In the genomic region with DNA sequence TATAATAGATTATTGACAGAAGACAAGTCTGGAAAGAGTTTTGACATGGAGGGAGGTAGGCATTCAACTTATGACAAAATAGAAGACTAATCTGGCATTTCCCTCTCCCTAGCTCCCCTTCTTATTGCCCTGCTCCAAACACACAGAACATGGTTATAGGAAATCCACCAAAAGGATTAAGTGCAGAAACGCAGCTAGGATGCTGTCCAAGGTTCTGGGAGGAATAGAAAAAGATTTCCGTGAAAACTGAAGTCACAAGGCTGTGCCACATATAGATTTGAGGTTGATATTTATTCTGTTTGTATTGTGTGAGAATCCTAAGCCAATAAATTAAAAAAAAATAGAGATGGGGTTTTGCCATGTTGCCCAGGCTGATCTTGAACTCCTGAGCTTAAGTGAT, we compare ENCODE assay signal across 2 cellular contexts.
TF ChIP-seq lines count a peak whose summit lies in the region.

No MANE protein-coding gene starts in this region.

TF ChIP-seq in A549, 52 proteins besides CTCF, POLR2A, EP300 and RAD21 (continued from another document):
- TF ChIP-seq, protein P1, sequence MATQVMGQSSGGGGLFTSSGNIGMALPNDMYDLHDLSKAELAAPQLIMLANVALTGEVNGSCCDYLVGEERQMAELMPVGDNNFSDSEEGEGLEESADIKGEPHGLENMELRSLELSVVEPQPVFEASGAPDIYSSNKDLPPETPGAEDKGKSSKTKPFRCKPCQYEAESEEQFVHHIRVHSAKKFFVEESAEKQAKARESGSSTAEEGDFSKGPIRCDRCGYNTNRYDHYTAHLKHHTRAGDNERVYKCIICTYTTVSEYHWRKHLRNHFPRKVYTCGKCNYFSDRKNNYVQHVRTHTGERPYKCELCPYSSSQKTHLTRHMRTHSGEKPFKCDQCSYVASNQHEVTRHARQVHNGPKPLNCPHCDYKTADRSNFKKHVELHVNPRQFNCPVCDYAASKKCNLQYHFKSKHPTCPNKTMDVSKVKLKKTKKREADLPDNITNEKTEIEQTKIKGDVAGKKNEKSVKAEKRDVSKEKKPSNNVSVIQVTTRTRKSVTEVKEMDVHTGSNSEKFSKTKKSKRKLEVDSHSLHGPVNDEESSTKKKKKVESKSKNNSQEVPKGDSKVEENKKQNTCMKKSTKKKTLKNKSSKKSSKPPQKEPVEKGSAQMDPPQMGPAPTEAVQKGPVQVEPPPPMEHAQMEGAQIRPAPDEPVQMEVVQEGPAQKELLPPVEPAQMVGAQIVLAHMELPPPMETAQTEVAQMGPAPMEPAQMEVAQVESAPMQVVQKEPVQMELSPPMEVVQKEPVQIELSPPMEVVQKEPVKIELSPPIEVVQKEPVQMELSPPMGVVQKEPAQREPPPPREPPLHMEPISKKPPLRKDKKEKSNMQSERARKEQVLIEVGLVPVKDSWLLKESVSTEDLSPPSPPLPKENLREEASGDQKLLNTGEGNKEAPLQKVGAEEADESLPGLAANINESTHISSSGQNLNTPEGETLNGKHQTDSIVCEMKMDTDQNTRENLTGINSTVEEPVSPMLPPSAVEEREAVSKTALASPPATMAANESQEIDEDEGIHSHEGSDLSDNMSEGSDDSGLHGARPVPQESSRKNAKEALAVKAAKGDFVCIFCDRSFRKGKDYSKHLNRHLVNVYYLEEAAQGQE (IDR thresholded peaks at IDR 0.05): peak; percentile 38; the same call in 1 of the 2 replicates

TF ChIP-seq in HCT116, 20 proteins besides CTCF, POLR2A, EP300 and RAD21:
- TF ChIP-seq, protein P1 (IDR thresholded peaks at IDR 0.05; ENCODE audit: low read depth): peak; percentile 33
- no peak for TF ChIP-seq JUND (IDR thresholded peaks at IDR 0.05)
TF ChIP-seq in HCT116: peak in this region for 1.
